Comparison of ENCODE assay signal across 1 cellular context in the genomic region with DNA sequence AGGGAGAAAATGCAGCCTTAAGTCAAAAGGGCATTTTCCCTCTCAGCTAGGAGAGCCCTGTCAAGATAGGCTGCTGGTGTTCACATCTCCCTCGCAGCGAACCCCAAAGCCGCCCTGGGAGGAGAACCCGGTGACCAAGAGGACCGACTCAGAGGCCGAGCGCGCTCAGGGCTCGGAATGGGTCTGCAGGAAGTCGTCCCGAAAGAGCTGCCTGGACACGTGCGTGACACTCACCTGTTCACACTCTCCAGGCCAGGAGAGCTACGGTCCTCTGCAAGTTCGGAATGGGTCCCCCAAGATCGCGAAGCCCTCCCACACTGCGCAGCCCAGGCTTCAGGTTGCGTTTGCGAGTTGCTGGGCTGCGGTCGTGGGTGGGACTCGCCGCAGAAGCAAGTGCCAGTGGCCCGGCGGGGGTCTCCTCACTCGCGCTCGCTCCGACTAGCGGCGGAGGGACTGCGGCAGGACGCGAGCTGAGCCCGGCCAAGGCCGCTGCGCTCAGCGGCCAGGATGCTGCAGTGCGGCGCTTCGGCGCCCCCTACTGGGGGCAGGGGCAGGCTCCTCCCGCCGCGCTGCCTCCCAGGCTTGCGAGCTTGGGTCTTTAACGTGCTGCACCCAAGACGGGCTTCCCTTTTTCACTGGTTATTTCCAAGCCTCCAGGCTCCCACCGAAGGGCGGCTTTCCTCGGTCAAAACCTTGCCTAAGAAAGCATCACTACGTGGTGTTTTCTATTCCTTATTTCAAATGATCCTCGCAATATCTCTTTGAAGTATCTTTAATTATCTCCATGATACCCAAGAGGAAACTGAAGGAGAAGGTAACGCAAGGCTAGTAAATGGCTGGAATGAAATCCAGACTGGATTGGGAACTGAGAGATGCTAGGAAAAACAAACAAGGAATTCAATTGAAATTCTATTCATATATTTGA.
TF ChIP-seq lines count a peak whose summit lies in the region.

TSS of gene RERG (minus strand) at position 457 of the 925 bp plus-strand sequence. CDS start 3,928 bp downstream, outside the sequence.

TF ChIP-seq in HCT116, 20 proteins besides CTCF, POLR2A, EP300 and RAD21 (continued from another document):
- TF ChIP-seq TCF7L2 (IDR thresholded peaks at IDR 0.05; ENCODE audit: borderline replicate concordance, extremely low read depth, insufficient read depth, insufficient read length) = no peak
- TF ChIP-seq EZH2 (IDR thresholded peaks at IDR 0.05) = no peak
- TF ChIP-seq JUND (IDR thresholded peaks at IDR 0.05) = no peak
- TF ChIP-seq ZNF274 (IDR thresholded peaks at IDR 0.05; ENCODE audit: low read depth, low read length) = no peak
- TF ChIP-seq REST (IDR thresholded peaks at IDR 0.05; ENCODE audit: low read depth) = no peak
- TF ChIP-seq YY1 (IDR thresholded peaks at IDR 0.05; ENCODE audit: extremely low read depth, insufficient replicate concordance, low read depth, low read length) = no peak
- no peak for TF ChIP-seq ZBTB33 (IDR thresholded peaks at IDR 0.05; ENCODE audit: extremely low read depth, insufficient replicate concordance, low read length)
TF ChIP-seq in HCT116: peak in this region for 0.
